In genomic region chr9:136306691-136307208, GRCh38 we compare ENCODE assay signal across 18 cellular contexts. TPM values are rescaled to one million over a fixed set of nuclear protein-coding genes. Genes with fewer than 3 reads are reported as not detected.
DNase-seq lines count a peak whose midpoint lies in the region; ATAC-seq lines count a peak whose summit lies in the region.
"Had no signal": no experiment of that assay in that cellular context is flagged by ENCODE, and none has a peak within 500 bp of the region (broad histone marks: within the 10 kb centered on the region; RNA-seq: fewer than 3 reads in every experiment).

No MANE protein-coding gene starts in this region.

- intact Hi-C loops in activated CD4-positive, alpha-beta T cell treated with anti-CD3 and anti-CD28 coated beads for 36 hours (cut with DNase I, micrococcal nuclease): no loop called here
- intact Hi-C loops in naive thymus-derived CD4-positive, alpha-beta T cell (cut with micrococcal nuclease): no loop called here

- DNase-seq in activated CD4-positive, alpha-beta T cell treated with anti-CD3 and anti-CD28 coated beads for 36 hours: peak; percentile 24
- no peak for DNase-seq in activated CD4-positive, alpha-beta T cell treated with anti-CD3 and anti-CD28 coated beads for 4 hours
- DNase-seq in ELR (ENCODE audit: low read depth): peak; percentile 43
- no peak for DNase-seq in T-helper 17 cell
- DNase-seq in naive thymus-derived CD4-positive, alpha-beta T cell: no peak
- DNase-seq in stimulated activated naive CD4-positive, alpha-beta T cell treated with Interleukin-2 at 50 U/mL for 16 hours (lab: John Stamatoyannopoulos, UW): no peak
- DNase-seq: activated CD4-positive, alpha-beta T cell treated with anti-CD3 and anti-CD28 coated beads, Interleukin-2, amount 50 U/mL, for 4 hours; activated naive CD4-positive, alpha-beta T cell treated with anti-CD3 and anti-CD28 coated beads, Interleukin-2, amount 50 U/mL, for 16 hours; H7; head of caudate nucleus; stimulated activated CD4-positive, alpha-beta T cell treated with anti-CD3 and anti-CD28 coated beads, Interleukin-2, amount 100 ng/mL, for 48 hours had no signal

- H3K36me3 Mint-ChIP-seq in activated CD4-positive, alpha-beta T cell treated with anti-CD3 and anti-CD28 coated beads for 36 hours (ENCODE audit: low read depth): no peaks in the 10 kb centered on the region
- H3K36me3 Mint-ChIP-seq in T-helper 17 cell (ENCODE audit: low read depth): no peaks in the 10 kb centered on the region
- H3K36me3 Mint-ChIP-seq in naive thymus-derived CD4-positive, alpha-beta T cell: no peaks in the 10 kb centered on the region

- peaks cover 4% of the 10 kb centered on the region for H3K27me3 Mint-ChIP-seq in activated CD4-positive, alpha-beta T cell treated with anti-CD3 and anti-CD28 coated beads for 36 hours
- H3K27me3 Mint-ChIP-seq in T-helper 17 cell: no peaks in the 10 kb centered on the region
- no peaks in the 10 kb centered on the region for H3K27me3 Mint-ChIP-seq in naive thymus-derived CD4-positive, alpha-beta T cell

- H3K4me3 Mint-ChIP-seq in activated CD4-positive, alpha-beta T cell treated with anti-CD3 and anti-CD28 coated beads for 36 hours: no peak overlapping the region
- no peak overlapping the region for H3K4me3 Mint-ChIP-seq in T-helper 17 cell
- H3K4me3 Mint-ChIP-seq in naive thymus-derived CD4-positive, alpha-beta T cell: no peak overlapping the region
- H3K4me3 Mint-ChIP-seq: T-helper 1 cell treated with Interleukin-12 subunit alpha and Interleukin-12 subunit beta and Interleukin-4 antibody, amounts not matched to agents 30 μg/mL and 1 μg/mL, for 36 hours had no signal

- H3K4me1 ChIP-seq in naive thymus-derived CD4-positive, alpha-beta T cell (ENCODE audit: control insufficient read depth in 2 of 2, insufficient read depth in 2 of 2, low read length in 2 of 2): no peaks in the 10 kb centered on the region
- H3K4me1 ChIP-seq: vagina had no signal

- H3K9me3 ChIP-seq in T-helper 17 cell (ENCODE audit: control insufficient read depth, low read length, poor library complexity, severe bottlenecking): no peaks in the 10 kb centered on the region
- H3K9me3 ChIP-seq in naive thymus-derived CD4-positive, alpha-beta T cell (ENCODE audit: control insufficient read depth in 2 of 3, low read length in 3 of 3): no peaks in the 10 kb centered on the region
- H3K9me3 ChIP-seq: vagina had no signal

- no peaks in the 10 kb centered on the region for H3K9me3 Mint-ChIP-seq in activated CD4-positive, alpha-beta T cell treated with anti-CD3 and anti-CD28 coated beads for 36 hours (ENCODE audit: low read depth)
- no peaks in the 10 kb centered on the region for H3K9me3 Mint-ChIP-seq in naive thymus-derived CD4-positive, alpha-beta T cell
- H3K9me3 Mint-ChIP-seq: T-helper 1 cell treated with Interleukin-12 subunit alpha and Interleukin-12 subunit beta and Interleukin-4 antibody, amounts not matched to agents 30 μg/mL and 1 μg/mL, for 36 hours had no signal

- H3K27me3 ChIP-seq in naive thymus-derived CD4-positive, alpha-beta T cell (ENCODE audit: control insufficient read depth in 2 of 2, insufficient read depth in 2 of 2, low read length in 2 of 2): no peaks in the 10 kb centered on the region
- H3K27me3 ChIP-seq: vagina had no signal

- no peak overlapping the region for H3K27ac Mint-ChIP-seq in activated CD4-positive, alpha-beta T cell treated with anti-CD3 and anti-CD28 coated beads for 36 hours
- no peak overlapping the region for H3K27ac Mint-ChIP-seq in T-helper 17 cell
- peak overlapping the region in 1 of 9 donors; percentile 38 for H3K27ac Mint-ChIP-seq in naive thymus-derived CD4-positive, alpha-beta T cell
- H3K27ac Mint-ChIP-seq: T-helper 1 cell treated with Interleukin-12 subunit alpha and Interleukin-12 subunit beta and Interleukin-4 antibody, amounts not matched to agents 30 μg/mL and 1 μg/mL, for 36 hours had no signal

- no peak overlapping the region for H3K4me3 ChIP-seq in naive thymus-derived CD4-positive, alpha-beta T cell (ENCODE audit: low read length)
- H3K4me3 ChIP-seq: PC-9, vagina had no signal

- no peak overlapping the region for H3K27ac ChIP-seq in naive thymus-derived CD4-positive, alpha-beta T cell (ENCODE audit: low read depth, low read length)
- H3K27ac ChIP-seq: epithelial cell of prostate, PC-9, vagina had no signal

- no peaks in the 10 kb centered on the region for H3K36me3 ChIP-seq in naive thymus-derived CD4-positive, alpha-beta T cell (ENCODE audit: control insufficient read depth in 2 of 3, insufficient read depth in 3 of 3, low read length in 3 of 3)
- H3K36me3 ChIP-seq: vagina had no signal

- POLR2A ChIA-PET in activated CD4-positive, alpha-beta T cell treated with anti-CD3 and anti-CD28 coated beads for 36 hours (lab: Charles Lee): no interaction called here
- POLR2A ChIA-PET in naive thymus-derived CD4-positive, alpha-beta T cell (lab: Charles Lee): no interaction called here

- CTCF ChIA-PET in activated CD4-positive, alpha-beta T cell treated with anti-CD3 and anti-CD28 coated beads for 36 hours (lab: Charles Lee): no interaction called here
- CTCF ChIA-PET in naive thymus-derived CD4-positive, alpha-beta T cell (lab: Charles Lee): interaction anchor here (0.6 kb wide), 1 partner anchor 158 kb away, joined by 3 read pairs; no protein-coding TSS in a partner anchor

- H3K4me1 Mint-ChIP-seq in activated CD4-positive, alpha-beta T cell treated with anti-CD3 and anti-CD28 coated beads for 36 hours: peaks cover 4% of the 10 kb centered on the region
- peaks cover 4% of the 10 kb centered on the region for H3K4me1 Mint-ChIP-seq in T-helper 17 cell
- peaks cover 0 to 5% (median 0%) of the 10 kb centered on the region in 7 donors for H3K4me1 Mint-ChIP-seq in naive thymus-derived CD4-positive, alpha-beta T cell

- ATAC-seq in activated CD4-positive, alpha-beta T cell treated with anti-CD3 and anti-CD28 coated beads for 36 hours: peak; percentile 43
- ATAC-seq in T-helper 17 cell (peak; percentile 24), HG03442 (IDR thresholded peaks at IDR 0.05; ENCODE audit: unreplicated experiment) (no peak), GM21423 (IDR thresholded peaks at IDR 0.05; ENCODE audit: unreplicated experiment) (no peak)
- peak; percentile 26 for ATAC-seq in naive thymus-derived CD4-positive, alpha-beta T cell

RNA-seq across cellular contexts. Expression of gene CCDC187, which starts 2.9 kb away (rescaled TPM):
- under 1 TPM in 1 of 2 experiments, not detected in 1; 0.05 TPM for total RNA-seq in activated CD4-positive, alpha-beta T cell treated with anti-CD3 and anti-CD28 coated beads for 36 hours
- under 1 TPM in 1 of 2 donors, not detected in 1; 0.12 TPM for total RNA-seq in T-helper 17 cell
- under 1 TPM in 1 of 5 experiments, not detected in 4; 0.10 TPM for total RNA-seq in naive thymus-derived CD4-positive, alpha-beta T cell
- not detected for polyA plus RNA-seq in naive thymus-derived CD4-positive, alpha-beta T cell
- total RNA-seq: H7, renal cortical epithelial cell, vagina had no signal

RNA-seq across cellular contexts. Expression of gene GPSM1, which starts 20.6 kb away (rescaled TPM):
- total RNA-seq in activated CD4-positive, alpha-beta T cell treated with anti-CD3 and anti-CD28 coated beads for 36 hours: 10 to 100 TPM in 1 of 2 experiments, 1 to 10 TPM in 1; 9.6 to 10.8 TPM
- 10 to 100 TPM in 1 of 2 donors, 1 to 10 TPM in 1; 7.4 to 10.8 TPM for total RNA-seq in T-helper 17 cell
- total RNA-seq in naive thymus-derived CD4-positive, alpha-beta T cell: 10 to 100 TPM in 1 of 5 experiments, 1 to 10 TPM in 4; 6.1 to 11.5 (median 8.6) TPM
- 1 to 10 TPM in 1 of 2 donors, under 1 TPM in 1; 0.87 to 1.4 TPM for polyA plus RNA-seq in naive thymus-derived CD4-positive, alpha-beta T cell

RNA-seq across cellular contexts. Expression of gene DNLZ, which starts 56.8 kb away (rescaled TPM):
- total RNA-seq in activated CD4-positive, alpha-beta T cell treated with anti-CD3 and anti-CD28 coated beads for 36 hours: 10 to 100 TPM; 11.7 to 12.8 TPM
- 10 to 100 TPM; 19.3 to 28.6 TPM for total RNA-seq in T-helper 17 cell
- total RNA-seq in naive thymus-derived CD4-positive, alpha-beta T cell: 10 to 100 TPM; 17.2 to 27.5 (median 24.8) TPM
- 10 to 100 TPM; 46.6 to 51.3 TPM for polyA plus RNA-seq in naive thymus-derived CD4-positive, alpha-beta T cell

Comparison
In these comparisons a context has a peak if more than half of its experiments do, and no peak if none do; other contexts are left out.
1. DNase-seq: peak in activated CD4-positive, alpha-beta T cell treated with anti-CD3 and anti-CD28 coated beads for 36 hours (single experiment) and ELR (single experiment); none in activated CD4-positive, alpha-beta T cell treated with anti-CD3 and anti-CD28 coated beads for 4 hours (0 of 2), T-helper 17 cell (0 of 3), naive thymus-derived CD4-positive, alpha-beta T cell (0 of 9) and stimulated activated naive CD4-positive, alpha-beta T cell treated with Interleukin-2 at 50 U/mL for 16 hours (single experiment).
2. ATAC-seq: peak in activated CD4-positive, alpha-beta T cell treated with anti-CD3 and anti-CD28 coated beads for 36 hours (single experiment), T-helper 17 cell (single experiment) and naive thymus-derived CD4-positive, alpha-beta T cell (single experiment); none in HG03442 (single experiment) and GM21423 (single experiment).